ENCODE assay signal across 8 cellular contexts in the genomic region with DNA sequence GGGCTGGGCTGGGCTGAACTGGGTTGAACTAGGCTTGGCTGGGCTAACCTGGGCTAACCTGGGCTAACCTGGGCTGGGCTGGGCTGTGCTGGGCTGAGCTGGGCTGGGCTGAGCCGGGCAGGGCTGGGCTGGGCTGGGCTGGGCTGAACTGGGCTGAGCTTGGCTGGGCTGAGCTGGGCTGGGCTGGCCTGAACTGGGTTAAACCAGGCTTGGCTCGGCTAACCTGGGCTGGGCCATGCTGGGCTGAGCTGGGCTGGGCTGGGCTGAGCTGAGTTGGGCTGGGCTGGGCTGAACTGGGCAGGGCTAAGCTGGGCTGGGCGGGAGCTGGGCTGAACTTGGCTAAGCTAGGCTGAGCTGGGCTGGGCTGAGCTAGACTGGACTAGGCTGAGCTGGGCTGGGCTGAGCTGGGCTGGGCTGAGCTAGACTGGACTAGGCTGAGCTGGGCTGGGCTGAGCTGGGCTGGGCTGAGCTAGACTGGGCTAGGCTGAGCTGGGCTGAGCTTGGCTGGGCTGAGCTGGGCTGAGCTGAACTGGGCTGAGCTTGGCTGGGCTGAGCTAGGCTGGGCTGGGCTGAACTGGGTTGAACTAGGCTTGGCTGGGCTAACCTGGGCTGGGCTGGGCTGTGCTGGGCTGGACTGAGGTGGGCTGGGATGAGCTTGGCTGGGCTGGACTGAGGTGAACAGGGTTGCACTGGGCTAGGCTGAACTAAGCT. TPM values are rescaled to one million over a fixed set of nuclear protein-coding genes. Genes with fewer than 3 reads are reported as not detected.
DNase-seq lines count a peak whose midpoint lies in the region; ATAC-seq and TF ChIP-seq lines count a peak whose summit lies in the region.
"Not testable (repeated sequence)": the region's sequence is repeated elsewhere in the genome, so short reads cannot be mapped to it uniquely, and the experiment has no call there.

No MANE protein-coding gene starts in this region.

- H3K27ac ChIP-seq in right cardiac atrium (ENCODE audit: low read length); upper lobe of right lung: not testable (repeated sequence)

- DNase-seq in BE2C (peak; percentile 44), HK-2 (ENCODE audit: unreplicated experiment) (peak; percentile 35), RPMI8226 (peak; percentile 48), fibroblast of the aortic adventitia (ENCODE audit: low read depth) (peak; percentile 20), right cardiac atrium (peak; percentile 12 to 57 (median 54)), upper lobe of right lung (peak; percentile 60)
- DNase-seq in activated naive CD8-positive, alpha-beta T cell treated with anti-CD3 and anti-CD28 coated beads, Interleukin-2, amount 50 U/mL, for 24 hours = not testable (repeated sequence)
- DNase-seq in natural killer cell treated with Interleukin-12 subunit alpha and Interleukin-12 subunit beta and Interleukin-15 and Interleukin-18, amount 100 ng/mL, for 72 hours (ENCODE audit: low spot score) = peak; percentile 47

- H3K4me3 ChIP-seq in BE2C (ENCODE audit: low read depth, low read length); fibroblast of the aortic adventitia (ENCODE audit: low read depth, low read length); right cardiac atrium (ENCODE audit: low read length); upper lobe of right lung: not testable (repeated sequence)

- H3K36me3 Mint-ChIP-seq in activated naive CD8-positive, alpha-beta T cell treated with anti-CD3 and anti-CD28 coated beads, Interleukin-2, amount 50 U/mL, for 24 hours (ENCODE audit: low read depth); natural killer cell treated with Interleukin-12 subunit alpha and Interleukin-12 subunit beta and Interleukin-15 and Interleukin-18, amount 100 ng/mL, for 72 hours: not testable (repeated sequence)

- intact Hi-C loops in right cardiac atrium (cut with DNase I); upper lobe of right lung (cut with DNase I): not testable (repeated sequence)

- not testable (repeated sequence) for H3K4me3 Mint-ChIP-seq in activated naive CD8-positive, alpha-beta T cell treated with anti-CD3 and anti-CD28 coated beads, Interleukin-2, amount 50 U/mL, for 24 hours; natural killer cell treated with Interleukin-12 subunit alpha and Interleukin-12 subunit beta and Interleukin-15 and Interleukin-18, amount 100 ng/mL, for 72 hours

- not testable (repeated sequence) for H3K27ac Mint-ChIP-seq in activated naive CD8-positive, alpha-beta T cell treated with anti-CD3 and anti-CD28 coated beads, Interleukin-2, amount 50 U/mL, for 24 hours; natural killer cell treated with Interleukin-12 subunit alpha and Interleukin-12 subunit beta and Interleukin-15 and Interleukin-18, amount 100 ng/mL, for 72 hours

- H3K36me3 ChIP-seq in BE2C, upper lobe of right lung: not testable (repeated sequence)

- H3K9me3 ChIP-seq in BE2C; right cardiac atrium (ENCODE audit: control insufficient read depth, low read length); upper lobe of right lung: not testable (repeated sequence)

- H3K9me3 Mint-ChIP-seq in activated naive CD8-positive, alpha-beta T cell treated with anti-CD3 and anti-CD28 coated beads, Interleukin-2, amount 50 U/mL, for 24 hours; natural killer cell treated with Interleukin-12 subunit alpha and Interleukin-12 subunit beta and Interleukin-15 and Interleukin-18, amount 100 ng/mL, for 72 hours: not testable (repeated sequence)

- not testable (repeated sequence) for H3K27me3 ChIP-seq in BE2C; right cardiac atrium (ENCODE audit: control insufficient read depth, insufficient read depth); upper lobe of right lung

- H3K27me3 Mint-ChIP-seq in activated naive CD8-positive, alpha-beta T cell treated with anti-CD3 and anti-CD28 coated beads, Interleukin-2, amount 50 U/mL, for 24 hours; natural killer cell treated with Interleukin-12 subunit alpha and Interleukin-12 subunit beta and Interleukin-15 and Interleukin-18, amount 100 ng/mL, for 72 hours: not testable (repeated sequence)

- peak; percentile 35 for ATAC-seq in activated naive CD8-positive, alpha-beta T cell treated with anti-CD3 and anti-CD28 coated beads, Interleukin-2, amount 50 U/mL, for 24 hours
- not testable (repeated sequence) for ATAC-seq in right cardiac atrium; natural killer cell treated with Interleukin-12 subunit alpha and Interleukin-12 subunit beta and Interleukin-15 and Interleukin-18, amount 100 ng/mL, for 72 hours
- ATAC-seq in upper lobe of right lung = peak; percentile 6

- not testable (repeated sequence) for TF ChIP-seq CTCF in BE2C (IDR thresholded peaks at IDR 0.05; ENCODE audit: low read depth, low read length); fibroblast of the aortic adventitia (IDR thresholded peaks at IDR 0.05; ENCODE audit: insufficient read depth, low read length); upper lobe of right lung (IDR thresholded peaks at IDR 0.05)

- not testable (repeated sequence) for H3K4me1 ChIP-seq in BE2C; right cardiac atrium (ENCODE audit: control insufficient read depth, insufficient read depth, low read length); upper lobe of right lung

- WGBS in right cardiac atrium = 90% methylated on average over 3 of the region's 3 CpGs

- H3K4me1 Mint-ChIP-seq in activated naive CD8-positive, alpha-beta T cell treated with anti-CD3 and anti-CD28 coated beads, Interleukin-2, amount 50 U/mL, for 24 hours; natural killer cell treated with Interleukin-12 subunit alpha and Interleukin-12 subunit beta and Interleukin-15 and Interleukin-18, amount 100 ng/mL, for 72 hours (ENCODE audit: low read depth in 2 of 2): not testable (repeated sequence)

RNA-seq across cellular contexts. Expression of gene GPC1, which starts 49.9 kb away (rescaled TPM):
- polyA plus RNA-seq in BE2C (2012; ENCODE audit: insufficient read depth, insufficient read length, low read depth) = 46.0 TPM
- total RNA-seq in fibroblast of the aortic adventitia (ENCODE audit: low replicate concordance) = 44.7 and 69.6 TPM in 2 replicates
- 100 to 1,000 TPM in 2 of 4 donors, 10 to 100 TPM in 2; 75.8 to 107 (median 94.8) TPM for total RNA-seq in right cardiac atrium
- polyA plus RNA-seq in right cardiac atrium = 118 TPM
- total RNA-seq in natural killer cell treated with Interleukin-12 subunit alpha and Interleukin-12 subunit beta and Interleukin-15 and Interleukin-18, amount 100 ng/mL, for 72 hours = 1 to 10 TPM; 1.2 to 1.8 TPM
- 24.8 TPM for total RNA-seq in upper lobe of right lung
